Comparison of ENCODE assay signal across 8 cellular contexts in genomic region chr1:153697191-153697872, GRCh38. TPM values are rescaled to one million over a fixed set of nuclear protein-coding genes. Genes with fewer than 3 reads are reported as not detected.
DNase-seq lines count a peak whose midpoint lies in the region; ATAC-seq and TF ChIP-seq lines count a peak whose summit lies in the region.
"Had no signal": no experiment of that assay in that cellular context is flagged by ENCODE, and none has a peak within 500 bp of the region (broad histone marks: within the 10 kb centered on the region; RNA-seq: fewer than 3 reads in every experiment).

No MANE protein-coding gene starts in this region.

- intact Hi-C loops in PC-9 (cut with micrococcal nuclease; ENCODE audit: unreplicated experiment) = no loop called here
- intact Hi-C loops in vagina (cut with DNase I) = no loop called here

- no peak for TF ChIP-seq POLR2A in vagina (IDR thresholded peaks at IDR 0.05)

- H2AFZ ChIP-seq in PC-9 = peak overlapping the region; percentile 42; the same call in 1 of the 2 replicates

- H3K36me3 ChIP-seq in PC-9 (ENCODE audit: low read depth) (no peaks in the 10 kb centered on the region), esophagus (ENCODE audit: control insufficient read depth in 2 of 2, insufficient read depth in 2 of 2, low read length in 1 of 2) (no peaks in the 10 kb centered on the region), mucosa of stomach (ENCODE audit: control insufficient read depth, insufficient read depth, low read length) (no peaks in the 10 kb centered on the region), vagina (no peaks in the 10 kb centered on the region)

- peak; percentile 51 to 65 for DNase-seq in PC-9
- DNase-seq in vagina (ENCODE audit: extremely low spot score in 2 of 2) = peak in 1 of 2 donors; percentile 97
- no peak for DNase-seq in activated CD4-positive, alpha-beta T cell treated with anti-CD3 and anti-CD28 coated beads for 4 hours
- DNase-seq in activated T-cell treated with anti-CD3 and anti-CD28 coated beads, Interleukin-2, amount 50 U/mL, for 48 hours = no peak
- DNase-seq: NK-92 treated with Interleukin-12 subunit alpha and Interleukin-12 subunit beta, amount 100 ng/mL, for 24 hours had no signal

- H3K79me2 ChIP-seq in PC-9 (ENCODE audit: low read depth) = no peaks in the 10 kb centered on the region

- peak overlapping the region; percentile 54 for H3K27ac ChIP-seq in PC-9
- peak overlapping the region; percentile 38 to 84 for H3K27ac ChIP-seq in esophagus (ENCODE audit: low read depth in 2 of 2, low read length in 1 of 2)
- peak overlapping the region; percentile 88 for H3K27ac ChIP-seq in vagina

- no peaks in the 10 kb centered on the region for H3K9me2 ChIP-seq in PC-9 (ENCODE audit: insufficient read depth)

- no peak for ATAC-seq in HG02571 (IDR thresholded peaks at IDR 0.05; ENCODE audit: unreplicated experiment)

- no peaks in the 10 kb centered on the region for H3K27me3 ChIP-seq in PC-9 (ENCODE audit: insufficient read depth, low read depth)
- no peaks in the 10 kb centered on the region for H3K27me3 ChIP-seq in esophagus (ENCODE audit: control insufficient read depth in 1 of 2, insufficient read depth in 2 of 2, low read length in 2 of 2)
- no peaks in the 10 kb centered on the region for H3K27me3 ChIP-seq in mucosa of stomach (ENCODE audit: control insufficient read depth, insufficient read depth, low read length)
- no peaks in the 10 kb centered on the region for H3K27me3 ChIP-seq in vagina

- peak overlapping the region; percentile 7 for H3K9ac ChIP-seq in mucosa of stomach (ENCODE audit: low read length)

- CTCF ChIA-PET in PC-9 (lab: Charles Lee) = interaction anchor here (0.6 kb wide), 2 partner anchors 12 to 344 kb away, joined by 3 read pairs; no protein-coding TSS in a partner anchor

- no peaks in the 10 kb centered on the region for H4K20me1 ChIP-seq in PC-9 (ENCODE audit: insufficient read depth)

- H3K9me3 ChIP-seq in PC-9 (ENCODE audit: insufficient read depth, low read depth) (no peaks in the 10 kb centered on the region), esophagus (ENCODE audit: control insufficient read depth in 2 of 2, insufficient read depth in 1 of 2, low read depth in 1 of 2, low read length in 1 of 2) (no peaks in the 10 kb centered on the region), mucosa of stomach (ENCODE audit: control insufficient read depth, low read length) (no peaks in the 10 kb centered on the region), vagina (no peaks in the 10 kb centered on the region)

- H3K4me3 ChIP-seq in PC-9 = no peak overlapping the region
- H3K4me3 ChIP-seq in esophagus (ENCODE audit: low read depth in 1 of 2, low read length in 2 of 2) = no peak overlapping the region
- H3K4me3 ChIP-seq in mucosa of stomach (ENCODE audit: low read length) = no peak overlapping the region
- H3K4me3 ChIP-seq in vagina = peak overlapping the region in 1 of 2 donors; percentile 1

- TF ChIP-seq CTCF in PC-9 (conservative IDR thresholded peaks at IDR 0.05) (no peak), vagina (IDR thresholded peaks at IDR 0.05) (no peak)

- peaks cover 16% of the 10 kb centered on the region; the same call in 1 of the 2 replicates for H3F3A ChIP-seq in PC-9 (ENCODE audit: insufficient read depth, low read depth)

- peak overlapping the region; percentile 50 for H3K4me2 ChIP-seq in PC-9

- POLR2A ChIA-PET in PC-9 (lab: Charles Lee; ENCODE audit: unreplicated experiment) = interaction anchor here (0.7 kb wide), 1 partner anchor 131 kb away, joined by 3 read pairs; no protein-coding TSS in a partner anchor

- H3K4me1 ChIP-seq in PC-9 (replicated peaks; ENCODE audit: insufficient read depth) (peaks cover 33% of the 10 kb centered on the region), esophagus (ENCODE audit: control insufficient read depth in 2 of 2, insufficient read depth in 2 of 2, low read length in 1 of 2) (peaks cover 3 to 8% of the 10 kb centered on the region in 2 donors), mucosa of stomach (ENCODE audit: control insufficient read depth, insufficient read depth, low read length) (peaks cover 22% of the 10 kb centered on the region), vagina (peaks cover 24% of the 10 kb centered on the region)

- WGBS in esophagus, 2 donors = 61 to 62% methylated on average over 11 of the region's 11 CpGs

- BruUV-seq in PC-9 (replicated peaks; lab: Mats Ljungman, UMichigan) = no TSS peak

RNA-seq across cellular contexts. Expression of gene NPR1, which starts 18.8 kb away (rescaled TPM):
- total RNA-seq in PC-9 (2021) (0.53 and 0.98 TPM in 2 replicates), vagina (45.9 TPM)
- 1 to 10 TPM; 2.2 to 3.6 TPM for polyA plus RNA-seq in esophagus

RNA-seq across cellular contexts. Expression of gene ILF2, which starts 26.5 kb away (rescaled TPM):
- total RNA-seq in PC-9 (2021) (131 and 145 TPM in 2 replicates), vagina (85.4 TPM)
- 10 to 100 TPM; 22.5 to 99.9 TPM for polyA plus RNA-seq in esophagus

RNA-seq across cellular contexts. Expression of gene INTS3, which starts 30.5 kb away (rescaled TPM):
- total RNA-seq in PC-9 (2021) = 62.5 and 91.7 TPM in 2 replicates
- 10 to 100 TPM; 16.4 to 30.8 TPM for polyA plus RNA-seq in esophagus
- total RNA-seq in vagina = 45.9 TPM

RNA-seq across cellular contexts. Expression of gene SNAPIN, which starts 38.8 kb away (rescaled TPM):
- total RNA-seq in PC-9 (2021) (25.4 and 29.5 TPM in 2 replicates), vagina (43.2 TPM)
- 10 to 100 TPM; 20.0 to 35.3 TPM for polyA plus RNA-seq in esophagus

Comparison
In these comparisons a context has a peak if more than half of its experiments do, and no peak if none do; other contexts are left out.
1. DNase-seq: peak in PC-9 (2 of 2); none in activated CD4-positive, alpha-beta T cell treated with anti-CD3 and anti-CD28 coated beads for 4 hours (0 of 2) and activated T-cell treated with anti-CD3 and anti-CD28 coated beads, Interleukin-2, amount 50 U/mL, for 48 hours (0 of 2).
2. RNA of gene NPR1, which starts 18.8 kb away (total RNA-seq): 45.9 TPM in vagina (single experiment); 0.53 to 0.98 TPM in PC-9; every median in the first group is over 10 times any median in the second.
3. Peak in every context shown above with its lines, with median percentiles within 50 percentile points of each other: H3K27ac ChIP-seq.